Comparison of ENCODE assay signal across 21 cellular contexts in the genomic region with DNA sequence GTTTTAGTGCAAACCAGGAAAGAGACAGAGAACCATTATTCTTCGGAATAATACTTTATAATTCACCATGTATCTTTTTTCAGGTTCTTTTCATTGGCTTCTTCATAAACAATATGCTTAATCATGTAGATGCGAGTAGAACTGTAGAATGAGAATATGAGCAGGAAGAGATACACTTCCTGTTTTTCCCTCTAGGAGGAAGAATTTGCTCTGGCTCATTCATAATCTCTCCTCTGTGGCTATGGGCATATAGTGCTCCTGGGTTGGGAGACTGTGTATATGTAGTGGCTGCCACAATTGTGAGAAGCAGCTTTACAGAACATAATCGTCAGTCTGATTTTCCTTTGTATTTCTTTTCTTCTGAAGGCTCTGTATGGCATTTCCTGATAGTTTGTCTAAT.
A peak's percentile ranks its signal among the peaks of the same experiment; 100 is the strongest.
DNase-seq lines count a peak whose midpoint lies in the region; ATAC-seq and TF ChIP-seq lines count a peak whose summit lies in the region.
"Had no signal": no experiment of that assay in that cellular context is flagged by ENCODE, and none has a peak within 500 bp of the region (broad histone marks: within the 10 kb centered on the region; RNA-seq: fewer than 3 reads in every experiment).

No MANE protein-coding gene starts in this region.

- DNase-seq in SIG-M5 treated with dmso at 0.1 percent for 504 hours (lab: John Stamatoyannopoulos, UW; ENCODE audit: unreplicated experiment), result peak; percentile 4
- DNase-seq in SIG-M5 (lab: John Stamatoyannopoulos, UW), result no peak
- peak; percentile 14 to 41 for DNase-seq in NCI-H1930 (lab: John Stamatoyannopoulos, UW)
- DNase-seq in choroid plexus epithelial cell (ENCODE audit: low read depth), result peak; percentile 14
- DNase-seq in retinal pigment epithelial cell (ENCODE audit: low read depth), result no peak
- no peak for DNase-seq in NCI-H82 treated with DMSO at 0.1 percent for 48 hours (lab: John Stamatoyannopoulos, UW; ENCODE audit: unreplicated experiment)
- DNase-seq in COLO668 (lab: John Stamatoyannopoulos, UW; ENCODE audit: unreplicated experiment), result no peak
- DNase-seq: activated CD4-positive, alpha-beta T cell treated with anti-CD3 and anti-CD28 coated beads, Interleukin-2, amount 10 ng/mL, durations not matched to agents 7 days and 5 days; activated CD8-positive, alpha-beta memory T cell treated with anti-CD3 and anti-CD28 coated beads, Interleukin-2, amount 10 ng/mL, durations not matched to agents 7 days and 5 days; activated naive CD4-positive, alpha-beta T cell treated with Interleukin-2 at 50 U/mL for 16 hours; activated T-cell treated with anti-CD3 and anti-CD28 coated beads, Interleukin-2, amount 50 U/mL, for 72 hours; C1 segment of cervical spinal cord; cortex of kidney; glutamatergic neuron; mucosa of descending colon; RPMI8226; tibial artery; WERI-Rb-1 had no signal

- ATAC-seq in GM19324 (IDR thresholded peaks at IDR 0.05; ENCODE audit: low FRiP score, unreplicated experiment), result no peak
- ATAC-seq: activated CD8-positive, alpha-beta memory T cell treated with anti-CD3 and anti-CD28 coated beads, Interleukin-2, amount 10 ng/mL, durations not matched to agents 7 days and 5 days; activated T-cell treated with anti-CD3 and anti-CD28 coated beads, Interleukin-2, amount 50 U/mL, for 72 hours; mucosa of descending colon had no signal

- TF ChIP-seq CTCF in choroid plexus epithelial cell (conservative IDR thresholded peaks at IDR 0.05; ENCODE audit: low read depth, low read length) (peak; percentile 14), retinal pigment epithelial cell (conservative IDR thresholded peaks at IDR 0.05; ENCODE audit: low read depth, low read length) (peak; percentile 34)

- H3K4me3 ChIP-seq in choroid plexus epithelial cell (ENCODE audit: low read depth, low read length), result no peak overlapping the region
- no peak overlapping the region for H3K4me3 ChIP-seq in retinal pigment epithelial cell (ENCODE audit: low read length)
- H3K4me3 ChIP-seq: lung, mucosa of descending colon, neural progenitor cell, tibial artery had no signal

Comparison
In these comparisons a context has a peak if more than half of its experiments do, and no peak if none do; other contexts are left out.
1. DNase-seq: peak in SIG-M5 treated with dmso at 0.1 percent for 504 hours (single experiment), NCI-H1930 (2 of 2) and choroid plexus epithelial cell (single experiment); none in SIG-M5 (single experiment), retinal pigment epithelial cell (single experiment), NCI-H82 treated with DMSO at 0.1 percent for 48 hours (single experiment) and COLO668 (single experiment).